8 cellular contexts compared by ENCODE assay signal in genomic region chr2:230987137-230988020, GRCh38. TPM values are rescaled to one million over a fixed set of nuclear protein-coding genes. Genes with fewer than 3 reads are reported as not detected.
DNase-seq lines count a peak whose midpoint lies in the region; ATAC-seq, FAIRE-seq and TF ChIP-seq lines count a peak whose summit lies in the region.

No MANE protein-coding gene starts in this region.

- H3K4me3 Mint-ChIP-seq in activated T-helper 2 cell treated with anti-CD3 and anti-CD28 coated beads, Interferon-gamma antibody, Interleukin-2, Interleukin-4, amounts not matched to agents 10 μg/mL and 5 μg/mL and 100 μg/mL, durations not matched to agents 14 hours and 24 hours and 36 hours (ENCODE audit: low read depth): peak overlapping the region; percentile 58
- H3K4me3 Mint-ChIP-seq in nephron progenitor cell: peak overlapping the region; percentile 42

- peaks cover 29% of the 10 kb centered on the region for H3K4me1 Mint-ChIP-seq in activated T-helper 2 cell treated with anti-CD3 and anti-CD28 coated beads, Interferon-gamma antibody, Interleukin-2, Interleukin-4, amounts not matched to agents 10 μg/mL and 5 μg/mL and 100 μg/mL, durations not matched to agents 14 hours and 24 hours and 36 hours (ENCODE audit: low read depth)
- H3K4me1 Mint-ChIP-seq in nephron progenitor cell: peaks cover 32% of the 10 kb centered on the region

- H3K27ac Mint-ChIP-seq in activated T-helper 2 cell treated with anti-CD3 and anti-CD28 coated beads, Interferon-gamma antibody, Interleukin-2, Interleukin-4, amounts not matched to agents 10 μg/mL and 5 μg/mL and 100 μg/mL, durations not matched to agents 14 hours and 24 hours and 36 hours: no peak overlapping the region
- no peak overlapping the region for H3K27ac Mint-ChIP-seq in nephron progenitor cell

- H3K36me3 Mint-ChIP-seq in activated T-helper 2 cell treated with anti-CD3 and anti-CD28 coated beads, Interferon-gamma antibody, Interleukin-2, Interleukin-4, amounts not matched to agents 10 μg/mL and 5 μg/mL and 100 μg/mL, durations not matched to agents 14 hours and 24 hours and 36 hours (ENCODE audit: low read depth): no peaks in the 10 kb centered on the region
- no peaks in the 10 kb centered on the region for H3K36me3 Mint-ChIP-seq in nephron progenitor cell (ENCODE audit: low read depth)

- H3K27me3 Mint-ChIP-seq in activated T-helper 2 cell treated with anti-CD3 and anti-CD28 coated beads, Interferon-gamma antibody, Interleukin-2, Interleukin-4, amounts not matched to agents 10 μg/mL and 5 μg/mL and 100 μg/mL, durations not matched to agents 14 hours and 24 hours and 36 hours (ENCODE audit: low read depth): peaks cover 40% of the 10 kb centered on the region
- H3K27me3 Mint-ChIP-seq in nephron progenitor cell (ENCODE audit: low read depth, poor library complexity): no peaks in the 10 kb centered on the region

- DNase-seq in HuH-7 (ENCODE audit: low spot score): peak; percentile 95
- peak; percentile 57 for DNase-seq in RCC 7860 (ENCODE audit: low spot score)
- DNase-seq in activated T-helper 2 cell treated with anti-CD3 and anti-CD28 coated beads, Interferon-gamma antibody, Interleukin-2, Interleukin-4, amounts not matched to agents 10 μg/mL and 5 μg/mL and 100 μg/mL, durations not matched to agents 14 hours and 24 hours and 36 hours (ENCODE audit: low spot score): peak; percentile 63
- peak; percentile 45 to 87 for DNase-seq in foreskin fibroblast
- peak; percentile 94 for DNase-seq in nephron progenitor cell
- DNase-seq in stimulated activated naive CD4-positive, alpha-beta T cell (lab: John Stamatoyannopoulos, UW): peak; percentile 26 to 78 (median 63)

- no peak for ATAC-seq in HG03565 (IDR thresholded peaks at IDR 0.05; ENCODE audit: unreplicated experiment)

- peak; percentile 90 for TF ChIP-seq CTCF in GM12874 (IDR thresholded peaks at IDR 0.05; ENCODE audit: insufficient read depth, low read depth, low read length)
- TF ChIP-seq CTCF in foreskin fibroblast (IDR thresholded peaks at IDR 0.05; ENCODE audit: low read depth, low read length): peak; percentile 96
- TF ChIP-seq CTCF in nephron progenitor cell (IDR thresholded peaks at IDR 0.05): peak; percentile 93

- H3K4me3 ChIP-seq in foreskin fibroblast (ENCODE audit: low read depth in 1 of 2, low read length in 2 of 2): peak overlapping the region; percentile 35 to 54

- intact Hi-C loops in activated T-helper 2 cell treated with anti-CD3 and anti-CD28 coated beads, Interferon-gamma antibody, Interleukin-2, Interleukin-4, amounts not matched to agents 10 μg/mL and 5 μg/mL and 100 μg/mL, durations not matched to agents 14 hours and 24 hours and 36 hours (cut with micrococcal nuclease): loop anchor here (1.0 kb wide), 3 partner anchors 85 to 163 kb away; no protein-coding TSS in a partner anchor

- no peak for FAIRE-seq in RCC 7860 (lab: Jason Lieb, UNC)

- H3K9me3 Mint-ChIP-seq in activated T-helper 2 cell treated with anti-CD3 and anti-CD28 coated beads, Interferon-gamma antibody, Interleukin-2, Interleukin-4, amounts not matched to agents 10 μg/mL and 5 μg/mL and 100 μg/mL, durations not matched to agents 14 hours and 24 hours and 36 hours: no peaks in the 10 kb centered on the region
- H3K9me3 Mint-ChIP-seq in nephron progenitor cell: no peaks in the 10 kb centered on the region

RNA-seq across cellular contexts. Expression of gene SPATA3, which starts 8.5 kb away (rescaled TPM):
- not detected in 2 replicates for total RNA-seq in activated T-helper 2 cell treated with anti-CD3 and anti-CD28 coated beads, Interferon-gamma antibody, Interleukin-2, Interleukin-4, amounts not matched to agents 10 μg/mL and 5 μg/mL and 100 μg/mL, durations not matched to agents 14 hours and 24 hours and 36 hours

RNA-seq across cellular contexts. Expression of gene C2orf72, which starts 49.9 kb away (rescaled TPM):
- total RNA-seq in activated T-helper 2 cell treated with anti-CD3 and anti-CD28 coated beads, Interferon-gamma antibody, Interleukin-2, Interleukin-4, amounts not matched to agents 10 μg/mL and 5 μg/mL and 100 μg/mL, durations not matched to agents 14 hours and 24 hours and 36 hours: 0.32 and 0.96 TPM in 2 replicates
